Comparison of ENCODE assay signal across 2 cellular contexts in genomic region chr21:37422382-37422781, GRCh38.
TF ChIP-seq lines count a peak whose summit lies in the region.

No MANE protein-coding gene starts in this region.

TF ChIP-seq in GM23338, 12 proteins besides CTCF, POLR2A, EP300 and RAD21:
- TF ChIP-seq ZNF462 (CRISPR knock-in tag; IDR thresholded peaks at IDR 0.05) (no peak), CREB1 (CRISPR knock-in tag; IDR thresholded peaks at IDR 0.05; ENCODE audit: low read depth) (no peak), NANOG (IDR thresholded peaks at IDR 0.05; ENCODE audit: borderline replicate concordance) (no peak), JUNB (IDR thresholded peaks at IDR 0.05; ENCODE audit: unreplicated experiment) (no peak), ZNF331 (CRISPR knock-in tag; IDR thresholded peaks at IDR 0.05; ENCODE audit: low read depth) (no peak), EZH2 (IDR thresholded peaks at IDR 0.05; ENCODE audit: low read depth, unreplicated experiment) (no peak), ETS1 (IDR thresholded peaks at IDR 0.05) (no peak), ZNF114 (CRISPR knock-in tag; IDR thresholded peaks at IDR 0.05) (no peak), POLR2AphosphoS5 (IDR thresholded peaks at IDR 0.05; ENCODE audit: low read depth) (no peak), REST (IDR thresholded peaks at IDR 0.05; ENCODE audit: unreplicated experiment) (no peak), STAT1 (IDR thresholded peaks at IDR 0.05; ENCODE audit: unreplicated experiment) (no peak)
TF ChIP-seq in GM23338: peak in this region for 0.

TF ChIP-seq in GM12878, 131 proteins besides CTCF, POLR2A, EP300 and RAD21 (continued from another document):
- TF ChIP-seq SIN3A (IDR thresholded peaks at IDR 0.05; ENCODE audit: low read depth, low read length) (no peak), IRF3 (IDR thresholded peaks at IDR 0.05) (no peak), SREBF1 (IDR thresholded peaks at IDR 0.05; ENCODE audit: low read length) (no peak), JUNB (IDR thresholded peaks at IDR 0.05) (no peak), RAD51 (IDR thresholded peaks at IDR 0.05) (no peak), CBFB (IDR thresholded peaks at IDR 0.05; ENCODE audit: low read depth) (no peak), CUX1 (IDR thresholded peaks at IDR 0.05; ENCODE audit: insufficient replicate concordance, low read depth, low read length) (no peak), MLLT1 (IDR thresholded peaks at IDR 0.05) (no peak), CEBPZ (IDR thresholded peaks at IDR 0.05; ENCODE audit: low read depth, low read length) (no peak), MYB (IDR thresholded peaks at IDR 0.05; ENCODE audit: borderline replicate concordance, low read depth, low read length) (no peak)
TF ChIP-seq in GM12878: peak in this region for 0.
